In genomic region chr16:56477096-56477878, GRCh38 we compare ENCODE assay signal across 10 cellular contexts. TPM values are rescaled to one million over a fixed set of nuclear protein-coding genes. Genes with fewer than 3 reads are reported as not detected.
DNase-seq lines count a peak whose midpoint lies in the region; ATAC-seq, FAIRE-seq and TF ChIP-seq lines count a peak whose summit lies in the region.
"Had no signal": no experiment of that assay in that cellular context is flagged by ENCODE, and none has a peak within 500 bp of the region (broad histone marks: within the 10 kb centered on the region; RNA-seq: fewer than 3 reads in every experiment).

No MANE protein-coding gene starts in this region.

- no peak for TF ChIP-seq CTCF in Panc1 (IDR thresholded peaks at IDR 0.05)
- TF ChIP-seq CTCF in D721Med (IDR thresholded peaks at IDR 0.05; ENCODE audit: insufficient read depth, missing control alignments): no peak

- no peak for FAIRE-seq in D721Med (lab: Jason Lieb, UNC)

- POLR2A ChIA-PET in Panc1 (lab: Charles Lee): no interaction called here

- intact Hi-C loops in Panc1 (cut with micrococcal nuclease; ENCODE audit: unreplicated experiment) (no loop called here), sciatic nerve (cut with DNase I) (no loop called here)

- H3K4me3 ChIP-seq in Panc1 (ENCODE audit: low read depth in 2 of 2, low read length in 2 of 2): no peak overlapping the region

- no peak overlapping the region for H3K27ac ChIP-seq in Panc1 (ENCODE audit: low read length)
- H3K27ac ChIP-seq: 22Rv1 had no signal

- BruUV-seq in Panc1 (replicated peaks; lab: Mats Ljungman, UMichigan): no TSS peak

- ATAC-seq in Panc1: peak; percentile 63
- ATAC-seq in sciatic nerve: peak; percentile 67

- DNase-seq in DMS53 (lab: John Stamatoyannopoulos, UW) (peak; percentile 30), DMS53 treated with DMSO at 0.1 percent for 48 hours (lab: John Stamatoyannopoulos, UW; ENCODE audit: unreplicated experiment) (no peak), Panc1 (ENCODE audit: low read depth, low spot score) (peak; percentile 17), dermis microvascular lymphatic vessel endothelial cell (ENCODE audit: low read depth in 2 of 2) (peak; percentile 45 to 85), sciatic nerve (ENCODE audit: low spot score) (no peak), COLO668 (lab: John Stamatoyannopoulos, UW; ENCODE audit: unreplicated experiment) (no peak), D721Med (ENCODE audit: insufficient read length, low spot score) (no peak), germinal center (ENCODE audit: low spot score) (no peak)
- DNase-seq: NCI-H1436 treated with DMSO at 0.1 percent for 48 hours had no signal

- CTCF ChIA-PET in Panc1 (lab: Charles Lee): no interaction called here

- H3K9me3 ChIP-seq in Panc1 (ENCODE audit: control insufficient read depth, insufficient read depth, low read depth, low read length): no peaks in the 10 kb centered on the region

- H3K36me3 ChIP-seq in Panc1 (ENCODE audit: control insufficient read depth, insufficient read depth, low read length): peaks cover 14% of the 10 kb centered on the region

- H3K27me3 ChIP-seq in Panc1 (ENCODE audit: control insufficient read depth, insufficient read depth, low read length): no peaks in the 10 kb centered on the region

- in situ Hi-C loops in Panc1 (cut with HindIII; ENCODE audit: low pct_unique_long_range_greater_than_20kb, low sequenced_read_pairs): no loop called here

- no peaks in the 10 kb centered on the region for H3K4me1 ChIP-seq in Panc1 (ENCODE audit: control insufficient read depth, insufficient read depth, low read length)

RNA-seq across cellular contexts. Expression of gene OGFOD1, which starts 25.9 kb away (rescaled TPM):
- total RNA-seq in Panc1 (2021; ENCODE audit: unreplicated experiment) (35.8 TPM), dermis microvascular lymphatic vessel endothelial cell (44.3 and 49.8 TPM in 2 replicates), sciatic nerve (35.9 TPM)
- polyA plus RNA-seq in Panc1 (2012; ENCODE audit: insufficient read length): 26.6 TPM

RNA-seq across cellular contexts. Expression of gene NUDT21, which starts 26.2 kb away (rescaled TPM):
- total RNA-seq in Panc1 (2021; ENCODE audit: unreplicated experiment) (97.6 TPM), dermis microvascular lymphatic vessel endothelial cell (62.1 and 82.0 TPM in 2 replicates), sciatic nerve (91.3 TPM)
- 52.4 TPM for polyA plus RNA-seq in Panc1 (2012; ENCODE audit: insufficient read length)

RNA-seq across cellular contexts. Expression of gene BBS2, which starts 42.5 kb away (rescaled TPM):
- total RNA-seq in Panc1 (2021; ENCODE audit: unreplicated experiment): 24.0 TPM
- 23.8 TPM for polyA plus RNA-seq in Panc1 (2012; ENCODE audit: insufficient read length)
- total RNA-seq in dermis microvascular lymphatic vessel endothelial cell: 39.2 and 40.8 TPM in 2 replicates
- total RNA-seq in sciatic nerve: 110 TPM

RNA-seq across cellular contexts. Expression of gene AMFR, which starts 51.9 kb away (rescaled TPM):
- total RNA-seq in Panc1 (2021; ENCODE audit: unreplicated experiment): 89.6 TPM
- 112 TPM for polyA plus RNA-seq in Panc1 (2012; ENCODE audit: insufficient read length)
- 251 and 306 TPM in 2 replicates for total RNA-seq in dermis microvascular lymphatic vessel endothelial cell
- total RNA-seq in sciatic nerve: 152 TPM

Comparison
In these comparisons a context has a peak if more than half of its experiments do, and no peak if none do; other contexts are left out.
1. DNase-seq: peak in DMS53 (single experiment), Panc1 (single experiment) and dermis microvascular lymphatic vessel endothelial cell (2 of 2); none in DMS53 treated with DMSO at 0.1 percent for 48 hours (single experiment), sciatic nerve (single experiment), COLO668 (single experiment), D721Med (single experiment) and germinal center (single experiment).